Comparison of ENCODE assay signal across 25 cellular contexts in the genomic region with DNA sequence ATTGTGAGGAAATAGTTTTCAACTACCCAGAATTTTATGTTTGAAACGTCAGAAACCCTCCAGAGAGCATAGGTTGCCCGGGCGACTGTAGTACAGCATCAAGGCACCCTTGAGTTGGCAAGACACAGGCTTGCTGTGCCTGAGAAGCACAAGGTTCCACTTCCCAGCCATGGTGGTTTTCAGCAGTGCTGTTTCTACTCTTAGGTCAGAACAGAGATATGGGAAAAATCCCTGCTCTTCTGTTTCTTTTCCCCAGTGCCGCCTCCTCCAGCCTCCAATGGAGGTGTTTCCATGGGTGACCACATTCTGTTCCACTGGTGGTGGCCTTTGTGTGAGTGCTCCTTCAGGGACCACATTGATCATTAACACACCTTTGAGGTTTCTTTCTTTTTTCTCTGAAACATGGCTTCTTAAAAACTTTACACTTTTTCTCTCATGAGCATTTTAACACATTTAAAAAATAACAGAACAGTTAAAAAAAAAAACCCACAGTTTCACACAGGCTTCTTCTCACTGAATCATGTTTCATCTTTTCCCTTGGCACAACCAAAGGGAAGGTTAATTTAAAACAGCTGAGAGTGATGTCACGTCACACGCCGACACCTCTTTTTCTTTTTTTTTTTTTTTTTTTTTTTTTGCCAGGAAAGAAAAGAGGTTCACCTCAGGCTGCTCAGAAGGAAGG.
DNase-seq lines count a peak whose midpoint lies in the region; ATAC-seq and TF ChIP-seq lines count a peak whose summit lies in the region.
"Had no signal": no experiment of that assay in that cellular context is flagged by ENCODE, and none has a peak within 500 bp of the region (broad histone marks: within the 10 kb centered on the region; RNA-seq: fewer than 3 reads in every experiment).

No MANE protein-coding gene starts in this region.

- H2BK15ac ChIP-seq in mesenchymal stem cell (ENCODE audit: low read depth, poor library complexity, severe bottlenecking): no peak overlapping the region

- 73% methylated on average over 7 of the region's 7 CpGs for WGBS in mesenchymal stem cell

- no peak overlapping the region for H4K8ac ChIP-seq in mesenchymal stem cell (ENCODE audit: low read length)

- no peak overlapping the region for H3K23ac ChIP-seq in mesenchymal stem cell (ENCODE audit: low read length in 2 of 2)

- POLR2A ChIA-PET in T-cell (lab: Charles Lee): no interaction called here

- no peak overlapping the region for H3K4me3 ChIP-seq in mesenchymal stem cell (ENCODE audit: insufficient read depth in 1 of 2, low read depth in 1 of 2, low read length in 2 of 2)
- H3K4me3 ChIP-seq: cardiac muscle cell, gastrocnemius medialis had no signal

- H3K27me3 ChIP-seq in mesenchymal stem cell (ENCODE audit: control insufficient read depth in 1 of 2, insufficient read depth in 1 of 2, low read length in 2 of 2): peaks cover 0 to 3% of the 10 kb centered on the region in 2 experiments
- H3K27me3 ChIP-seq: cardiac muscle cell, gastrocnemius medialis, MG63 had no signal

- no peak overlapping the region for H3K4me2 ChIP-seq in mesenchymal stem cell (ENCODE audit: low read length, poor library complexity, severe bottlenecking)

- H3K27ac Mint-ChIP-seq in natural killer cell (no peak overlapping the region), T-cell (no peak overlapping the region)
- peak overlapping the region in 1 of 2 donors; percentile 21 for H3K27ac Mint-ChIP-seq in natural killer cell treated with Interleukin-12 subunit alpha and Interleukin-12 subunit beta and Interleukin-15 and Interleukin-18, amount 100 ng/mL, for 72 hours
- no peak overlapping the region for H3K27ac Mint-ChIP-seq in central memory CD8-positive, alpha-beta T cell (ENCODE audit: low read depth)
- H3K27ac Mint-ChIP-seq in activated T-helper 2 cell treated with anti-CD3 and anti-CD28 coated beads, Interferon-gamma antibody, Interleukin-2, Interleukin-4, amounts not matched to agents 10 μg/mL and 5 μg/mL and 100 μg/mL, durations not matched to agents 14 hours and 24 hours and 36 hours: no peak overlapping the region
- H3K27ac Mint-ChIP-seq: activated CD4-positive, alpha-beta T cell treated with anti-CD3 and anti-CD28 coated beads, Interleukin-2, amount 10 ng/mL, durations not matched to agents 24 days and 14 days; nephron had no signal

- H2BK12ac ChIP-seq in mesenchymal stem cell (ENCODE audit: low read length in 2 of 2): no peak overlapping the region

- peaks cover 6% of the 10 kb centered on the region for H3K9me3 ChIP-seq in mesenchymal stem cell (ENCODE audit: control insufficient read depth, low read length)
- H3K9me3 ChIP-seq: gastrocnemius medialis, MG63 had no signal

- no peak overlapping the region for H2AFZ ChIP-seq in mesenchymal stem cell (ENCODE audit: low read depth, low read length)

- H3K9ac ChIP-seq in mesenchymal stem cell (ENCODE audit: low read length): peak overlapping the region; percentile 61

- no peaks in the 10 kb centered on the region for H3K36me3 ChIP-seq in mesenchymal stem cell (ENCODE audit: control insufficient read depth in 1 of 2, insufficient read depth in 2 of 2, low read depth in 1 of 2, low read length in 2 of 2)
- H3K36me3 ChIP-seq: cardiac muscle cell, gastrocnemius medialis, MG63 had no signal

- H3K27me3 Mint-ChIP-seq in natural killer cell (ENCODE audit: low read depth in 2 of 2) (peaks cover 0 to 4% of the 10 kb centered on the region in 2 donors), T-cell (no peaks in the 10 kb centered on the region)
- peaks cover 0 to 4% of the 10 kb centered on the region in 2 donors for H3K27me3 Mint-ChIP-seq in natural killer cell treated with Interleukin-12 subunit alpha and Interleukin-12 subunit beta and Interleukin-15 and Interleukin-18, amount 100 ng/mL, for 72 hours
- no peaks in the 10 kb centered on the region for H3K27me3 Mint-ChIP-seq in central memory CD8-positive, alpha-beta T cell
- H3K27me3 Mint-ChIP-seq in activated T-helper 2 cell treated with anti-CD3 and anti-CD28 coated beads, Interferon-gamma antibody, Interleukin-2, Interleukin-4, amounts not matched to agents 10 μg/mL and 5 μg/mL and 100 μg/mL, durations not matched to agents 14 hours and 24 hours and 36 hours (ENCODE audit: low read depth): peaks cover 9% of the 10 kb centered on the region

- ATAC-seq in natural killer cell (peak in 1 of 3 donors; percentile 25), GM21737 (IDR thresholded peaks at IDR 0.05; ENCODE audit: unreplicated experiment) (no peak), T-cell (replicated peaks in 1 of 4) (no peak)
- no peak for ATAC-seq in natural killer cell treated with Interleukin-12 subunit alpha and Interleukin-12 subunit beta and Interleukin-15 and Interleukin-18, amount 100 ng/mL, for 72 hours
- ATAC-seq in central memory CD8-positive, alpha-beta T cell (replicated peaks; ENCODE audit: extremely low read depth, poor library complexity, severe bottlenecking): no peak
- ATAC-seq: left colon had no signal

- no peak overlapping the region for H3K4ac ChIP-seq in mesenchymal stem cell (ENCODE audit: low read depth in 1 of 2, low read length in 2 of 2)

- H3K27ac ChIP-seq in mesenchymal stem cell (ENCODE audit: low read length, poor library complexity, severe bottlenecking): no peak overlapping the region
- H3K27ac ChIP-seq: cardiac muscle cell had no signal

- H3K4me1 Mint-ChIP-seq in natural killer cell (peaks cover 36 to 44% of the 10 kb centered on the region in 2 donors), T-cell (peaks cover 16 to 39% (median 24%) of the 10 kb centered on the region in 3 donors)
- peaks cover 31% of the 10 kb centered on the region in 2 donors for H3K4me1 Mint-ChIP-seq in natural killer cell treated with Interleukin-12 subunit alpha and Interleukin-12 subunit beta and Interleukin-15 and Interleukin-18, amount 100 ng/mL, for 72 hours (ENCODE audit: low read depth in 2 of 2)
- H3K4me1 Mint-ChIP-seq in central memory CD8-positive, alpha-beta T cell: peaks cover 50% of the 10 kb centered on the region
- peaks cover 19% of the 10 kb centered on the region for H3K4me1 Mint-ChIP-seq in activated T-helper 2 cell treated with anti-CD3 and anti-CD28 coated beads, Interferon-gamma antibody, Interleukin-2, Interleukin-4, amounts not matched to agents 10 μg/mL and 5 μg/mL and 100 μg/mL, durations not matched to agents 14 hours and 24 hours and 36 hours (ENCODE audit: low read depth)
- H3K4me1 Mint-ChIP-seq: nephron had no signal

- no peaks in the 10 kb centered on the region for H3K36me3 Mint-ChIP-seq in natural killer cell
- no peaks in the 10 kb centered on the region for H3K36me3 Mint-ChIP-seq in natural killer cell treated with Interleukin-12 subunit alpha and Interleukin-12 subunit beta and Interleukin-15 and Interleukin-18, amount 100 ng/mL, for 72 hours
- H3K36me3 Mint-ChIP-seq in central memory CD8-positive, alpha-beta T cell (ENCODE audit: insufficient read depth): peaks cover 7% of the 10 kb centered on the region
- H3K36me3 Mint-ChIP-seq in activated T-helper 2 cell treated with anti-CD3 and anti-CD28 coated beads, Interferon-gamma antibody, Interleukin-2, Interleukin-4, amounts not matched to agents 10 μg/mL and 5 μg/mL and 100 μg/mL, durations not matched to agents 14 hours and 24 hours and 36 hours (ENCODE audit: low read depth): no peaks in the 10 kb centered on the region
- no peaks in the 10 kb centered on the region for H3K36me3 Mint-ChIP-seq in T-cell
- H3K36me3 Mint-ChIP-seq: CD14-positive monocyte had no signal

- no peak overlapping the region for H3K18ac ChIP-seq in mesenchymal stem cell (ENCODE audit: low read depth in 1 of 2, low read length in 2 of 2)

- H3K4me3 Mint-ChIP-seq in natural killer cell (peak overlapping the region; percentile 32), T-cell (no peak overlapping the region)
- H3K4me3 Mint-ChIP-seq in natural killer cell treated with Interleukin-12 subunit alpha and Interleukin-12 subunit beta and Interleukin-15 and Interleukin-18, amount 100 ng/mL, for 72 hours: no peak overlapping the region
- H3K4me3 Mint-ChIP-seq in central memory CD8-positive, alpha-beta T cell: peak overlapping the region; percentile 31
- no peak overlapping the region for H3K4me3 Mint-ChIP-seq in activated T-helper 2 cell treated with anti-CD3 and anti-CD28 coated beads, Interferon-gamma antibody, Interleukin-2, Interleukin-4, amounts not matched to agents 10 μg/mL and 5 μg/mL and 100 μg/mL, durations not matched to agents 14 hours and 24 hours and 36 hours (ENCODE audit: low read depth)
- H3K4me3 Mint-ChIP-seq: activated CD4-positive, alpha-beta T cell treated with anti-CD3 and anti-CD28 coated beads, Interleukin-2, amount 10 ng/mL, durations not matched to agents 24 days and 14 days; CD14-positive monocyte; nephron had no signal

- no peaks in the 10 kb centered on the region for H3K79me1 ChIP-seq in mesenchymal stem cell (replicated peaks; ENCODE audit: low read length, poor library complexity, severe bottlenecking)

- H2BK120ac ChIP-seq in mesenchymal stem cell (ENCODE audit: low read depth, low read length): no peak overlapping the region

- H3K4me1 ChIP-seq in mesenchymal stem cell (ENCODE audit: control insufficient read depth, insufficient read depth, low read depth, low read length): no peaks in the 10 kb centered on the region

- H3K9me3 Mint-ChIP-seq in natural killer cell: no peaks in the 10 kb centered on the region
- no peaks in the 10 kb centered on the region for H3K9me3 Mint-ChIP-seq in natural killer cell treated with Interleukin-12 subunit alpha and Interleukin-12 subunit beta and Interleukin-15 and Interleukin-18, amount 100 ng/mL, for 72 hours
- no peaks in the 10 kb centered on the region for H3K9me3 Mint-ChIP-seq in central memory CD8-positive, alpha-beta T cell
- no peaks in the 10 kb centered on the region for H3K9me3 Mint-ChIP-seq in activated T-helper 2 cell treated with anti-CD3 and anti-CD28 coated beads, Interferon-gamma antibody, Interleukin-2, Interleukin-4, amounts not matched to agents 10 μg/mL and 5 μg/mL and 100 μg/mL, durations not matched to agents 14 hours and 24 hours and 36 hours
- H3K9me3 Mint-ChIP-seq in T-cell: no peaks in the 10 kb centered on the region
- H3K9me3 Mint-ChIP-seq: activated CD4-positive, alpha-beta T cell treated with anti-CD3 and anti-CD28 coated beads, Interleukin-2, amount 10 ng/mL, durations not matched to agents 24 days and 14 days had no signal

- intact Hi-C loops in natural killer cell (cut with micrococcal nuclease): loop anchor here (10.0 kb wide), 1 partner anchor 365 kb away; no protein-coding TSS in a partner anchor
- intact Hi-C loops in activated T-helper 2 cell treated with anti-CD3 and anti-CD28 coated beads, Interferon-gamma antibody, Interleukin-2, Interleukin-4, amounts not matched to agents 10 μg/mL and 5 μg/mL and 100 μg/mL, durations not matched to agents 14 hours and 24 hours and 36 hours (cut with micrococcal nuclease): no loop called here

- DNase-seq in natural killer cell (no peak), mesenchymal stem cell (no peak), T-cell (no peak)
- no peak for DNase-seq in natural killer cell treated with Interleukin-12 subunit alpha and Interleukin-12 subunit beta and Interleukin-15 and Interleukin-18, amount 100 ng/mL, for 72 hours (ENCODE audit: low spot score)
- no peak for DNase-seq in central memory CD8-positive, alpha-beta T cell (ENCODE audit: low spot score in 2 of 2)
- no peak for DNase-seq in activated T-helper 2 cell treated with anti-CD3 and anti-CD28 coated beads, Interferon-gamma antibody, Interleukin-2, Interleukin-4, amounts not matched to agents 10 μg/mL and 5 μg/mL and 100 μg/mL, durations not matched to agents 14 hours and 24 hours and 36 hours (ENCODE audit: low spot score)
- no peak for DNase-seq in stimulated activated CD4-positive, alpha-beta T cell treated with anti-CD3 and anti-CD28 coated beads, Interleukin-4, amount 100 ng/mL, for 1 hour
- DNase-seq: activated CD4-positive, alpha-beta T cell treated with anti-CD3 and anti-CD28 coated beads, Interleukin-2, amount 10 ng/mL, durations not matched to agents 24 days and 14 days; activated effector memory CD4-positive, alpha-beta T cell treated with Interleukin-2 at 50 U/mL for 16 hours; amniotic stem cell; GF-D8; GOT3; left colon; NCI-H146; NCI-H2171 treated with DMSO at 0.1 percent for 48 hours; NCI-H69; SHP77 treated with DMSO at 0.1 percent for 48 hours; stimulated activated CD4-positive, alpha-beta T cell treated with anti-CD3 and anti-CD28 coated beads, Interleukin-4, amount 100 ng/mL, for 4 hours; T-helper 1 cell had no signal

- H2BK5ac ChIP-seq in mesenchymal stem cell (ENCODE audit: low read depth, low read length, poor library complexity, severe bottlenecking): no peak overlapping the region

- H4K91ac ChIP-seq in mesenchymal stem cell (ENCODE audit: low read length): no peak overlapping the region

- no peak overlapping the region for H3K14ac ChIP-seq in mesenchymal stem cell (ENCODE audit: low read length in 2 of 2)

- CTCF ChIA-PET in T-cell (lab: Charles Lee): interaction anchor here in 1 of 2 donors (1.0 kb wide), 1 partner anchor 25 kb away, joined by 3 read pairs; no protein-coding TSS in a partner anchor

- TF ChIP-seq CTCF in natural killer cell (IDR thresholded peaks at IDR 0.05): no peak

- H2AK5ac ChIP-seq in mesenchymal stem cell (ENCODE audit: low read length, severe bottlenecking): no peak overlapping the region

Comparison
In these comparisons a context has a peak if more than half of its experiments do, and no peak if none do; other contexts are left out.
1. H3K4me3 Mint-ChIP-seq: peak in natural killer cell (single experiment) and central memory CD8-positive, alpha-beta T cell (single experiment); none in natural killer cell treated with Interleukin-12 subunit alpha and Interleukin-12 subunit beta and Interleukin-15 and Interleukin-18, amount 100 ng/mL, for 72 hours (single experiment), activated T-helper 2 cell treated with anti-CD3 and anti-CD28 coated beads, Interferon-gamma antibody, Interleukin-2, Interleukin-4, amounts not matched to agents 10 μg/mL and 5 μg/mL and 100 μg/mL, durations not matched to agents 14 hours and 24 hours and 36 hours (single experiment) and T-cell (0 of 3).